ENCODE assay signal across 1 cellular context in the genomic region with DNA sequence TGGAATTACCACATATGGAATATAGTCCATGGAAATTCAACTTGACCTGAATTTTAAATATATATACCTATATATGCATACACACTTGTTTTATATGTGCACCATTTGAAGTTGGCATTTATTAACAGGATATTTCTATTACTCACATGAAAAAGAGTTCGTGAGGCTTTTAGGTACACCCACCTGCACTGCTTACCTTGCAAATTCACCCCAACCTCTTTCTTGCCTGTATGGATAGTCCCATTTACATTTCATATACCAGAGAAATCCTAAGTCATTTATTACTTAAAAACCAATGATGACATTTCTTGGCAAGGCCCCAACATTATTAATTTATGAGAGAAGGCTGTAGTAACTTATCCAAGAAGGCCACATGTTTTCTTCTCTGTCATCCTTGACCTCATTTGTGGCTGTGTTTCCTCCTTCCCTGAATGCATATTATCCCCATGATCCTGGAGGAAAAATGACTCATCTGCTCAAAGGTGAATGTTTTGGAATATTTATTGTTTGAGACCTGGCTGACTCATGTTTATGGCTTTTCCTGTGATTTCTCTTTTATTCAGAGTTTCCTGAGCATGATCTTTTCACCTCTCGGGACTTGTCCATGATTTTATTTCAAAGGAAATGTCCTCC.
TF ChIP-seq lines count a peak whose summit lies in the region.

No MANE protein-coding gene starts in this region.

TF ChIP-seq in HepG2, 621 proteins besides CTCF, POLR2A, EP300 and RAD21 (continued from another document and continues in another):
- TF ChIP-seq, protein P1, sequence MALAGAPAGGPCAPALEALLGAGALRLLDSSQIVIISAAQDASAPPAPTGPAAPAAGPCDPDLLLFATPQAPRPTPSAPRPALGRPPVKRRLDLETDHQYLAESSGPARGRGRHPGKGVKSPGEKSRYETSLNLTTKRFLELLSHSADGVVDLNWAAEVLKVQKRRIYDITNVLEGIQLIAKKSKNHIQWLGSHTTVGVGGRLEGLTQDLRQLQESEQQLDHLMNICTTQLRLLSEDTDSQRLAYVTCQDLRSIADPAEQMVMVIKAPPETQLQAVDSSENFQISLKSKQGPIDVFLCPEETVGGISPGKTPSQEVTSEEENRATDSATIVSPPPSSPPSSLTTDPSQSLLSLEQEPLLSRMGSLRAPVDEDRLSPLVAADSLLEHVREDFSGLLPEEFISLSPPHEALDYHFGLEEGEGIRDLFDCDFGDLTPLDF (CRISPR knock-in tag; IDR thresholded peaks at IDR 0.05), result no peak
- TF ChIP-seq ZNF496 (CRISPR knock-in tag; IDR thresholded peaks at IDR 0.05; ENCODE audit: insufficient replicate concordance) (no peak), ONECUT2 (CRISPR knock-in tag; IDR thresholded peaks at IDR 0.05) (no peak), ZNF775 (CRISPR knock-in tag; IDR thresholded peaks at IDR 0.05; ENCODE audit: borderline replicate concordance) (no peak), ZNF414 (CRISPR knock-in tag; IDR thresholded peaks at IDR 0.05) (no peak), STAG1 (CRISPR knock-in tag; IDR thresholded peaks at IDR 0.05) (no peak), DR1 (CRISPR knock-in tag; IDR thresholded peaks at IDR 0.05) (no peak), HNF4G (IDR thresholded peaks at IDR 0.05; ENCODE audit: borderline replicate concordance, low read depth, low read length) (peak; percentile 22; the same call in 1 of the 2 replicates), HNF4G (CRISPR knock-in tag; IDR thresholded peaks at IDR 0.05; ENCODE audit: borderline replicate concordance, low read depth) (no peak), U2AF2 (IDR thresholded peaks at IDR 0.05; ENCODE audit: low read depth, low read length) (no peak), RARA (CRISPR knock-in tag; IDR thresholded peaks at IDR 0.05) (peak; percentile 72), TEAD2 (CRISPR knock-in tag; IDR thresholded peaks at IDR 0.05) (no peak), ATF6 (CRISPR knock-in tag; conservative IDR thresholded peaks at IDR 0.05) (no peak), HDAC6 (IDR thresholded peaks at IDR 0.05; ENCODE audit: low read depth, low read length) (no peak), SMARCC2 (IDR thresholded peaks at IDR 0.05) (peak; percentile 9; the same call in 1 of the 2 replicates), ZNF354B (CRISPR knock-in tag; IDR thresholded peaks at IDR 0.05) (no peak), SAP130 (CRISPR knock-in tag; IDR thresholded peaks at IDR 0.05; ENCODE audit: low read depth) (peak; percentile 44; the same call in 1 of the 2 replicates), ZNF512 (CRISPR knock-in tag; IDR thresholded peaks at IDR 0.05) (no peak), ZNF350 (CRISPR knock-in tag; IDR thresholded peaks at IDR 0.05; ENCODE audit: borderline replicate concordance, low read depth) (no peak), ZBTB40 (IDR thresholded peaks at IDR 0.05) (no peak), ZBTB40 (CRISPR knock-in tag; IDR thresholded peaks at IDR 0.05) (no peak), ZNF556 (CRISPR knock-in tag; IDR thresholded peaks at IDR 0.05; ENCODE audit: borderline replicate concordance) (no peak), ELF1 (CRISPR knock-in tag; IDR thresholded peaks at IDR 0.05) (no peak), ZNF713 (CRISPR knock-in tag; IDR thresholded peaks at IDR 0.05) (no peak), GATAD2A (CRISPR knock-in tag; IDR thresholded peaks at IDR 0.05) (peak; percentile 65; the same call in 1 of the 2 replicates), THAP8 (CRISPR knock-in tag; IDR thresholded peaks at IDR 0.05; ENCODE audit: borderline replicate concordance) (no peak), KLF13 (CRISPR knock-in tag; IDR thresholded peaks at IDR 0.05) (no peak), ZFY (CRISPR knock-in tag; IDR thresholded peaks at IDR 0.05) (no peak), SMAD3 (CRISPR knock-in tag; IDR thresholded peaks at IDR 0.05) (no peak), BCLAF1 (IDR thresholded peaks at IDR 0.05) (no peak), FOXP1 (IDR thresholded peaks at IDR 0.05) (no peak), FOXP1 (CRISPR knock-in tag; IDR thresholded peaks at IDR 0.05) (peak; percentile 63), HOXD1 (CRISPR knock-in tag; IDR thresholded peaks at IDR 0.05) (no peak), POGZ (CRISPR knock-in tag; IDR thresholded peaks at IDR 0.05) (0 out of 2 replicates have a peak, but pooled peaks have one; percentile 26), MED1 (CRISPR knock-in tag; IDR thresholded peaks at IDR 0.05) (peak; percentile 64), PAWR (CRISPR knock-in tag; IDR thresholded peaks at IDR 0.05; ENCODE audit: borderline replicate concordance) (no peak)
- TF ChIP-seq, protein P2, sequence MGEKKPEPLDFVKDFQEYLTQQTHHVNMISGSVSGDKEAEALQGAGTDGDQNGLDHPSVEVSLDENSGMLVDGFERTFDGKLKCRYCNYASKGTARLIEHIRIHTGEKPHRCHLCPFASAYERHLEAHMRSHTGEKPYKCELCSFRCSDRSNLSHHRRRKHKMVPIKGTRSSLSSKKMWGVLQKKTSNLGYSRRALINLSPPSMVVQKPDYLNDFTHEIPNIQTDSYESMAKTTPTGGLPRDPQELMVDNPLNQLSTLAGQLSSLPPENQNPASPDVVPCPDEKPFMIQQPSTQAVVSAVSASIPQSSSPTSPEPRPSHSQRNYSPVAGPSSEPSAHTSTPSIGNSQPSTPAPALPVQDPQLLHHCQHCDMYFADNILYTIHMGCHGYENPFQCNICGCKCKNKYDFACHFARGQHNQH (CRISPR knock-in tag; IDR thresholded peaks at IDR 0.05), result no peak
- TF ChIP-seq, protein P3, sequence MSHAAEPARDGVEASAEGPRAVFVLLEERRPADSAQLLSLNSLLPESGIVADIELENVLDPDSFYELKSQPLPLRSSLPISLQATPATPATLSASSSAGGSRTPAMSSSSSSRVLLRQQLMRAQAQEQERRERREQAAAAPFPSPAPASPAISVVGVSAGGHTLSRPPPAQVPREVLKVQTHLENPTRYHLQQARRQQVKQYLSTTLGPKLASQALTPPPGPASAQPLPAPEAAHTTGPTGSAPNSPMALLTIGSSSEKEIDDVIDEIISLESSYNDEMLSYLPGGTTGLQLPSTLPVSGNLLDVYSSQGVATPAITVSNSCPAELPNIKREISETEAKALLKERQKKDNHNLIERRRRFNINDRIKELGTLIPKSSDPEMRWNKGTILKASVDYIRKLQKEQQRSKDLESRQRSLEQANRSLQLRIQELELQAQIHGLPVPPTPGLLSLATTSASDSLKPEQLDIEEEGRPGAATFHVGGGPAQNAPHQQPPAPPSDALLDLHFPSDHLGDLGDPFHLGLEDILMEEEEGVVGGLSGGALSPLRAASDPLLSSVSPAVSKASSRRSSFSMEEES (CRISPR knock-in tag; IDR thresholded peaks at IDR 0.05), result peak; percentile 42; the same call in 1 of the 2 replicates
